In the genomic region with DNA sequence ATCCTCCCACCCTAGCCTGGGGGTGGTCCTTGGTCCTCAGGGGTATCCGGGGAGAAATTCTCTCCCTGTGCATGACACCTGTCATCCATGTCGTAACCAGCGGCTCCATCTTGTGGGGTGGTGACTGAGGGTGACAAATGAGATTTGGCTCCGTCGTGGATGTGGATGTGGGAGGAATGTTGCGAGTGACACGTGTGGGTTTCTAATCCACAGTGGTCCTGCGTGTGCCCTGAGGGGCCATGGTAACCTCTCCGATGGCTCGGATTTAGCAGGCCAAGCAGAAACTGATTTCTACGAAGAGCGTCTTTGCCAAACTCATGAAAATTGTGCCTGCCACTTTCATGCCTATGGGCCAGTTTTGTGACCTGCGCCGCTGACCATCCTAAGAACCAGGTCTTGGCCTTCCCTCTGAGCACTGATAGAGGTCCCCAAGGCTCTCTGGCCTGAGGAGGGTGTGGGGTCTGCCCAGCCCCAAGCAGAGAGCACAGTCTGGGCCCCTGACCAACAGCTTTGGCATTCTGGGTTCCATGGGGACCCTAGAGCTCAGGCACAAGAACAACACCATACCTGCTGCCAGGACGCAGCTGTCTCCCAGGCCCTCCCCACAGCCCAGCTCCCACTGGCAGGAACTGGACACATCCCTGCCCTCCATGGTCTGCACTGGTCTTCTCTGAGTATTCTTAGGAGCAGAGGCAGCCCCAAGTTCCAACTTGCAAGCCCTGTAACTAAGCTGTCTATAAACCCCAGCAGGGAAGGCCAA, we compare ENCODE assay signal across 1 cellular context.
TF ChIP-seq lines count a peak whose summit lies in the region.

No MANE protein-coding gene starts in this region.

TF ChIP-seq in liver, 16 proteins besides CTCF, POLR2A, EP300 and RAD21:
- TF ChIP-seq FOXA1 (IDR thresholded peaks at IDR 0.05): no peak
- TF ChIP-seq RXRA (IDR thresholded peaks at IDR 0.05): no peak
- TF ChIP-seq, protein P1, sequence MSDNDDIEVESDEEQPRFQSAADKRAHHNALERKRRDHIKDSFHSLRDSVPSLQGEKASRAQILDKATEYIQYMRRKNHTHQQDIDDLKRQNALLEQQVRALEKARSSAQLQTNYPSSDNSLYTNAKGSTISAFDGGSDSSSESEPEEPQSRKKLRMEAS (IDR thresholded peaks at IDR 0.05): no peak
- no peak for TF ChIP-seq YY1 (IDR thresholded peaks at IDR 0.05)
- TF ChIP-seq SP1 (IDR thresholded peaks at IDR 0.05): no peak
- TF ChIP-seq, protein P2, sequence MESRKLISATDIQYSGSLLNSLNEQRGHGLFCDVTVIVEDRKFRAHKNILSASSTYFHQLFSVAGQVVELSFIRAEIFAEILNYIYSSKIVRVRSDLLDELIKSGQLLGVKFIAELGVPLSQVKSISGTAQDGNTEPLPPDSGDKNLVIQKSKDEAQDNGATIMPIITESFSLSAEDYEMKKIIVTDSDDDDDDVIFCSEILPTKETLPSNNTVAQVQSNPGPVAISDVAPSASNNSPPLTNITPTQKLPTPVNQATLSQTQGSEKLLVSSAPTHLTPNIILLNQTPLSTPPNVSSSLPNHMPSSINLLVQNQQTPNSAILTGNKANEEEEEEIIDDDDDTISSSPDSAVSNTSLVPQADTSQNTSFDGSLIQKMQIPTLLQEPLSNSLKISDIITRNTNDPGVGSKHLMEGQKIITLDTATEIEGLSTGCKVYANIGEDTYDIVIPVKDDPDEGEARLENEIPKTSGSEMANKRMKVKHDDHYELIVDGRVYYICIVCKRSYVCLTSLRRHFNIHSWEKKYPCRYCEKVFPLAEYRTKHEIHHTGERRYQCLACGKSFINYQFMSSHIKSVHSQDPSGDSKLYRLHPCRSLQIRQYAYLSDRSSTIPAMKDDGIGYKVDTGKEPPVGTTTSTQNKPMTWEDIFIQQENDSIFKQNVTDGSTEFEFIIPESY (IDR thresholded peaks at IDR 0.05): no peak
- TF ChIP-seq JUND (IDR thresholded peaks at IDR 0.05): no peak
- TF ChIP-seq, protein P3, sequence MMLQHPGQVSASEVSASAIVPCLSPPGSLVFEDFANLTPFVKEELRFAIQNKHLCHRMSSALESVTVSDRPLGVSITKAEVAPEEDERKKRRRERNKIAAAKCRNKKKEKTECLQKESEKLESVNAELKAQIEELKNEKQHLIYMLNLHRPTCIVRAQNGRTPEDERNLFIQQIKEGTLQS (IDR thresholded peaks at IDR 0.05): no peak
- no peak for TF ChIP-seq EGR1 (IDR thresholded peaks at IDR 0.05; ENCODE audit: low read depth in 2 of 2)
- no peak for TF ChIP-seq NR2F2 (IDR thresholded peaks at IDR 0.05)
- no peak for TF ChIP-seq HNF4G (IDR thresholded peaks at IDR 0.05)
- TF ChIP-seq, protein P4, sequence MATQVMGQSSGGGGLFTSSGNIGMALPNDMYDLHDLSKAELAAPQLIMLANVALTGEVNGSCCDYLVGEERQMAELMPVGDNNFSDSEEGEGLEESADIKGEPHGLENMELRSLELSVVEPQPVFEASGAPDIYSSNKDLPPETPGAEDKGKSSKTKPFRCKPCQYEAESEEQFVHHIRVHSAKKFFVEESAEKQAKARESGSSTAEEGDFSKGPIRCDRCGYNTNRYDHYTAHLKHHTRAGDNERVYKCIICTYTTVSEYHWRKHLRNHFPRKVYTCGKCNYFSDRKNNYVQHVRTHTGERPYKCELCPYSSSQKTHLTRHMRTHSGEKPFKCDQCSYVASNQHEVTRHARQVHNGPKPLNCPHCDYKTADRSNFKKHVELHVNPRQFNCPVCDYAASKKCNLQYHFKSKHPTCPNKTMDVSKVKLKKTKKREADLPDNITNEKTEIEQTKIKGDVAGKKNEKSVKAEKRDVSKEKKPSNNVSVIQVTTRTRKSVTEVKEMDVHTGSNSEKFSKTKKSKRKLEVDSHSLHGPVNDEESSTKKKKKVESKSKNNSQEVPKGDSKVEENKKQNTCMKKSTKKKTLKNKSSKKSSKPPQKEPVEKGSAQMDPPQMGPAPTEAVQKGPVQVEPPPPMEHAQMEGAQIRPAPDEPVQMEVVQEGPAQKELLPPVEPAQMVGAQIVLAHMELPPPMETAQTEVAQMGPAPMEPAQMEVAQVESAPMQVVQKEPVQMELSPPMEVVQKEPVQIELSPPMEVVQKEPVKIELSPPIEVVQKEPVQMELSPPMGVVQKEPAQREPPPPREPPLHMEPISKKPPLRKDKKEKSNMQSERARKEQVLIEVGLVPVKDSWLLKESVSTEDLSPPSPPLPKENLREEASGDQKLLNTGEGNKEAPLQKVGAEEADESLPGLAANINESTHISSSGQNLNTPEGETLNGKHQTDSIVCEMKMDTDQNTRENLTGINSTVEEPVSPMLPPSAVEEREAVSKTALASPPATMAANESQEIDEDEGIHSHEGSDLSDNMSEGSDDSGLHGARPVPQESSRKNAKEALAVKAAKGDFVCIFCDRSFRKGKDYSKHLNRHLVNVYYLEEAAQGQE (IDR thresholded peaks at IDR 0.05): no peak
- TF ChIP-seq TAF1 (conservative IDR thresholded peaks at IDR 0.05): no peak
- TF ChIP-seq HNF4A (conservative IDR thresholded peaks at IDR 0.05): no peak
TF ChIP-seq in liver: peak in this region for 0.
